8 cellular contexts compared by ENCODE assay signal in genomic region chr1:24321712-24322635, GRCh38. TPM values are rescaled to one million over a fixed set of nuclear protein-coding genes. Genes with fewer than 3 reads are reported as not detected.
A peak's percentile ranks its signal among the peaks of the same experiment; 100 is the strongest.
DNase-seq lines count a peak whose midpoint lies in the region; ATAC-seq, FAIRE-seq and TF ChIP-seq lines count a peak whose summit lies in the region.

No MANE protein-coding gene starts in this region.

- H3K4ac ChIP-seq in trophoblast cell (ENCODE audit: low read depth, low read length): peak overlapping the region; percentile 80

- peak overlapping the region; percentile 51 for H2AFZ ChIP-seq in trophoblast cell (ENCODE audit: insufficient read depth, low read length, poor library complexity)

- H3K27ac ChIP-seq in gastroesophageal sphincter (peak overlapping the region in 3 of 4 donors; percentile 43 to 80 (median 65)), trophoblast cell (ENCODE audit: low read depth, low read length) (peak overlapping the region; percentile 92)

- peak overlapping the region; percentile 50 for H4K12ac ChIP-seq in trophoblast cell (ENCODE audit: low read depth, low read length)

- no peak for TF ChIP-seq POLR2A in gastroesophageal sphincter (IDR thresholded peaks at IDR 0.05)

- H2BK5ac ChIP-seq in trophoblast cell (ENCODE audit: low read depth, low read length, poor library complexity): peak overlapping the region; percentile 77

- peaks cover 0 to 40% (median 10%) of the 10 kb centered on the region in 3 donors for H3K4me1 ChIP-seq in gastroesophageal sphincter
- peaks cover 18 to 43% of the 10 kb centered on the region in 2 experiments for H3K4me1 ChIP-seq in trophoblast cell (ENCODE audit: control insufficient read depth in 1 of 2, insufficient read depth in 2 of 2, low read length in 2 of 2)

- peak overlapping the region; percentile 75 for H3K4me2 ChIP-seq in trophoblast cell (ENCODE audit: low read length)

- no peak overlapping the region for H3K23ac ChIP-seq in trophoblast cell (ENCODE audit: low read length)

- peaks cover 27% of the 10 kb centered on the region for H3K27me3 ChIP-seq in gastroesophageal sphincter
- H3K27me3 ChIP-seq in trophoblast cell (ENCODE audit: insufficient read depth, low read length): no peaks in the 10 kb centered on the region

- H3K9ac ChIP-seq in trophoblast cell (ENCODE audit: low read length): peak overlapping the region; percentile 57

- H3K9me3 ChIP-seq in gastroesophageal sphincter (no peaks in the 10 kb centered on the region), trophoblast cell (ENCODE audit: insufficient read depth, low read depth, low read length) (no peaks in the 10 kb centered on the region)

- peak; percentile 52 for ATAC-seq in HG02884 (IDR thresholded peaks at IDR 0.05; ENCODE audit: unreplicated experiment)
- ATAC-seq in gastroesophageal sphincter: peak; percentile 63
- no peak for ATAC-seq in HG02588 (IDR thresholded peaks at IDR 0.05; ENCODE audit: unreplicated experiment)

- H3K14ac ChIP-seq in trophoblast cell (ENCODE audit: low read length): peak overlapping the region; percentile 83

- peak overlapping the region; percentile 80 for H2AK5ac ChIP-seq in trophoblast cell (ENCODE audit: low read length)

- whole genome bisulfite sequencing in gastroesophageal sphincter (ENCODE audit: low coverage in 1 of 2), 2 donors: 0 to 1% methylated on average over 9 to 12 of the region's 86 CpGs
- WGBS in trophoblast cell (ENCODE audit: extremely low coverage, insufficient coverage, insufficient read length): no CpG with 5 or more reads among the region's 86 CpGs

- H3K79me1 ChIP-seq in trophoblast cell (ENCODE audit: low read length): peaks cover 20% of the 10 kb centered on the region

- TF ChIP-seq CTCF in gastroesophageal sphincter (IDR thresholded peaks at IDR 0.05): no peak

- TF ChIP-seq EP300 in gastroesophageal sphincter (IDR thresholded peaks at IDR 0.05): no peak

- H2BK120ac ChIP-seq in trophoblast cell (ENCODE audit: insufficient read depth, low read length, poor library complexity): peak overlapping the region; percentile 84

- peak; percentile 78 for FAIRE-seq in RCC 7860 (lab: Jason Lieb, UNC)

- H3K18ac ChIP-seq in trophoblast cell (ENCODE audit: low read length): peak overlapping the region; percentile 73

- H3K4me3 ChIP-seq in gastroesophageal sphincter: peak overlapping the region; percentile 44 to 60
- peak overlapping the region; percentile 60 for H3K4me3 ChIP-seq in trophoblast cell (ENCODE audit: low read depth, low read length)

- peak overlapping the region; percentile 39 for H2BK12ac ChIP-seq in trophoblast cell (ENCODE audit: low read length)

- peak overlapping the region; percentile 83 for H4K8ac ChIP-seq in trophoblast cell (ENCODE audit: low read depth, low read length)

- DNase-seq in GDM1 (lab: John Stamatoyannopoulos, UW): peak; percentile 52
- peak; percentile 86 for DNase-seq in RCC 7860 (ENCODE audit: low spot score)
- DNase-seq in activated gamma-delta T cell treated with anti-CD3 and anti-CD28 coated beads, Interleukin-2, amount 50 U/mL, for 16 hours (ENCODE audit: low read depth): peak; percentile 48
- peak; percentile 95 for DNase-seq in trophoblast cell
- peak; percentile 82 for DNase-seq in ureter (ENCODE audit: low spot score)

- H3K36me3 ChIP-seq in gastroesophageal sphincter (no peaks in the 10 kb centered on the region), trophoblast cell (ENCODE audit: control insufficient read depth in 1 of 2, insufficient read depth in 2 of 2, low read length in 2 of 2) (peaks cover 0 to 2% of the 10 kb centered on the region in 2 experiments)

- peaks cover 8% of the 10 kb centered on the region for H3K79me2 ChIP-seq in trophoblast cell (ENCODE audit: control insufficient read depth, insufficient read depth, low read length, poor library complexity)

- peak overlapping the region; percentile 87 for H4K91ac ChIP-seq in trophoblast cell (ENCODE audit: low read depth, low read length)

RNA-seq across cellular contexts. Expression of gene GRHL3, which starts 2.8 kb away (rescaled TPM):
- 1 to 10 TPM in 1 of 4 donors, under 1 TPM in 2, not detected in 1; 0.13 to 4.9 (median 0.31) TPM for total RNA-seq in gastroesophageal sphincter
- 24.4 and 26.4 TPM in 2 replicates for polyA plus RNA-seq in trophoblast cell (2013)
- 140 TPM for total RNA-seq in ureter

Comparison
In these comparisons a context has a peak if more than half of its experiments do, and no peak if none do; other contexts are left out.
1. RNA of gene GRHL3, which starts 2.8 kb away (total RNA-seq): 140 TPM in ureter (single experiment); 0.13 to 4.9 TPM in gastroesophageal sphincter; every median in the first group is over 10 times any median in the second.
2. Peak in every context shown above with its lines, with median percentiles within 50 percentile points of each other: DNase-seq.